ENCODE assay signal across 1 cellular context in genomic region chr2:58046585-58047372, GRCh38.
A peak's percentile ranks its signal among the peaks of the same experiment; 100 is the strongest.
TF ChIP-seq lines count a peak whose summit lies in the region.

Gene VRK2 (plus strand): TSS chr2:58046806. CDS start chr2:58048832, 2,026 bp downstream.

TF ChIP-seq in HepG2, 621 proteins besides CTCF, POLR2A, EP300 and RAD21 (continued from another document and continues in another):
- TF ChIP-seq, protein P1, sequence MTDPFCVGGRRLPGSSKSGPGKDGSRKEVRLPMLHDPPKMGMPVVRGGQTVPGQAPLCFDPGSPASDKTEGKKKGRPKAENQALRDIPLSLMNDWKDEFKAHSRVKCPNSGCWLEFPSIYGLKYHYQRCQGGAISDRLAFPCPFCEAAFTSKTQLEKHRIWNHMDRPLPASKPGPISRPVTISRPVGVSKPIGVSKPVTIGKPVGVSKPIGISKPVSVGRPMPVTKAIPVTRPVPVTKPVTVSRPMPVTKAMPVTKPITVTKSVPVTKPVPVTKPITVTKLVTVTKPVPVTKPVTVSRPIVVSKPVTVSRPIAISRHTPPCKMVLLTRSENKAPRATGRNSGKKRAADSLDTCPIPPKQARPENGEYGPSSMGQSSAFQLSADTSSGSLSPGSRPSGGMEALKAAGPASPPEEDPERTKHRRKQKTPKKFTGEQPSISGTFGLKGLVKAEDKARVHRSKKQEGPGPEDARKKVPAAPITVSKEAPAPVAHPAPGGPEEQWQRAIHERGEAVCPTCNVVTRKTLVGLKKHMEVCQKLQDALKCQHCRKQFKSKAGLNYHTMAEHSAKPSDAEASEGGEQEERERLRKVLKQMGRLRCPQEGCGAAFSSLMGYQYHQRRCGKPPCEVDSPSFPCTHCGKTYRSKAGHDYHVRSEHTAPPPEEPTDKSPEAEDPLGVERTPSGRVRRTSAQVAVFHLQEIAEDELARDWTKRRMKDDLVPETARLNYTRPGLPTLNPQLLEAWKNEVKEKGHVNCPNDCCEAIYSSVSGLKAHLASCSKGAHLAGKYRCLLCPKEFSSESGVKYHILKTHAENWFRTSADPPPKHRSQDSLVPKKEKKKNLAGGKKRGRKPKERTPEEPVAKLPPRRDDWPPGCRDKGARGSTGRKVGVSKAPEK (CRISPR knock-in tag; IDR thresholded peaks at IDR 0.05; ENCODE audit: borderline replicate concordance): peak; percentile 32; the same call in 1 of the 2 replicates
- peak; percentile 93; the same call in 1 of the 2 replicates for TF ChIP-seq ZNF333 (CRISPR knock-in tag; IDR thresholded peaks at IDR 0.05; ENCODE audit: borderline replicate concordance)
- no peak; the same call in none of the 2 replicates for TF ChIP-seq ZBTB34 (CRISPR knock-in tag; IDR thresholded peaks at IDR 0.05)
- peak; percentile 87 for TF ChIP-seq KMT2B (CRISPR knock-in tag; IDR thresholded peaks at IDR 0.05)
- TF ChIP-seq THAP11 (CRISPR knock-in tag; IDR thresholded peaks at IDR 0.05): peak; percentile 75
- TF ChIP-seq AFF4 (CRISPR knock-in tag; IDR thresholded peaks at IDR 0.05): no peak
- TF ChIP-seq LRRFIP1 (CRISPR knock-in tag; conservative IDR thresholded peaks at IDR 0.05): no peak; the same call in 1 of the 2 replicates
- TF ChIP-seq PHB2 (IDR thresholded peaks at IDR 0.05; ENCODE audit: partially characterized antibody): no peak
- TF ChIP-seq NFYB (CRISPR knock-in tag; IDR thresholded peaks at IDR 0.05): peak; percentile 31; the same call in 1 of the 2 replicates
- TF ChIP-seq, protein P2, sequence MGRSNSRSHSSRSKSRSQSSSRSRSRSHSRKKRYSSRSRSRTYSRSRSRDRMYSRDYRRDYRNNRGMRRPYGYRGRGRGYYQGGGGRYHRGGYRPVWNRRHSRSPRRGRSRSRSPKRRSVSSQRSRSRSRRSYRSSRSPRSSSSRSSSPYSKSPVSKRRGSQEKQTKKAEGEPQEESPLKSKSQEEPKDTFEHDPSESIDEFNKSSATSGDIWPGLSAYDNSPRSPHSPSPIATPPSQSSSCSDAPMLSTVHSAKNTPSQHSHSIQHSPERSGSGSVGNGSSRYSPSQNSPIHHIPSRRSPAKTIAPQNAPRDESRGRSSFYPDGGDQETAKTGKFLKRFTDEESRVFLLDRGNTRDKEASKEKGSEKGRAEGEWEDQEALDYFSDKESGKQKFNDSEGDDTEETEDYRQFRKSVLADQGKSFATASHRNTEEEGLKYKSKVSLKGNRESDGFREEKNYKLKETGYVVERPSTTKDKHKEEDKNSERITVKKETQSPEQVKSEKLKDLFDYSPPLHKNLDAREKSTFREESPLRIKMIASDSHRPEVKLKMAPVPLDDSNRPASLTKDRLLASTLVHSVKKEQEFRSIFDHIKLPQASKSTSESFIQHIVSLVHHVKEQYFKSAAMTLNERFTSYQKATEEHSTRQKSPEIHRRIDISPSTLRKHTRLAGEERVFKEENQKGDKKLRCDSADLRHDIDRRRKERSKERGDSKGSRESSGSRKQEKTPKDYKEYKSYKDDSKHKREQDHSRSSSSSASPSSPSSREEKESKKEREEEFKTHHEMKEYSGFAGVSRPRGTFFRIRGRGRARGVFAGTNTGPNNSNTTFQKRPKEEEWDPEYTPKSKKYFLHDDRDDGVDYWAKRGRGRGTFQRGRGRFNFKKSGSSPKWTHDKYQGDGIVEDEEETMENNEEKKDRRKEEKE (IDR thresholded peaks at IDR 0.05): no peak
- TF ChIP-seq KDM4B (CRISPR knock-in tag; IDR thresholded peaks at IDR 0.05): peak; percentile 89; the same call in 1 of the 2 replicates
- TF ChIP-seq, protein P3, sequence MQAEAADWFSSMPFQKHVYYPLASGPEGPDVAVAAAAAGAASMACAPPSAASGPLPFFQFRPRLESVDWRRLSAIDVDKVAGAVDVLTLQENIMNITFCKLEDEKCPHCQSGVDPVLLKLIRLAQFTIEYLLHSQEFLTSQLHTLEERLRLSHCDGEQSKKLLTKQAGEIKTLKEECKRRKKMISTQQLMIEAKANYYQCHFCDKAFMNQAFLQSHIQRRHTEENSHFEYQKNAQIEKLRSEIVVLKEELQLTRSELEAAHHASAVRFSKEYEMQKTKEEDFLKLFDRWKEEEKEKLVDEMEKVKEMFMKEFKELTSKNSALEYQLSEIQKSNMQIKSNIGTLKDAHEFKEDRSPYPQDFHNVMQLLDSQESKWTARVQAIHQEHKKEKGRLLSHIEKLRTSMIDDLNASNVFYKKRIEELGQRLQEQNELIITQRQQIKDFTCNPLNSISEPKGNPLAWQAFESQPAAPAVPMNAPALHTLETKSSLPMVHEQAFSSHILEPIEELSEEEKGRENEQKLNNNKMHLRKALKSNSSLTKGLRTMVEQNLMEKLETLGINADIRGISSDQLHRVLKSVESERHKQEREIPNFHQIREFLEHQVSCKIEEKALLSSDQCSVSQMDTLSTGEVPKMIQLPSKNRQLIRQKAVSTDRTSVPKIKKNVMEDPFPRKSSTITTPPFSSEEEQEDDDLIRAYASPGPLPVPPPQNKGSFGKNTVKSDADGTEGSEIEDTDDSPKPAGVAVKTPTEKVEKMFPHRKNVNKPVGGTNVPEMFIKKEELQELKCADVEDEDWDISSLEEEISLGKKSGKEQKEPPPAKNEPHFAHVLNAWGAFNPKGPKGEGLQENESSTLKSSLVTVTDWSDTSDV (CRISPR knock-in tag; IDR thresholded peaks at IDR 0.05): peak; percentile 98
- TF ChIP-seq, protein P4, sequence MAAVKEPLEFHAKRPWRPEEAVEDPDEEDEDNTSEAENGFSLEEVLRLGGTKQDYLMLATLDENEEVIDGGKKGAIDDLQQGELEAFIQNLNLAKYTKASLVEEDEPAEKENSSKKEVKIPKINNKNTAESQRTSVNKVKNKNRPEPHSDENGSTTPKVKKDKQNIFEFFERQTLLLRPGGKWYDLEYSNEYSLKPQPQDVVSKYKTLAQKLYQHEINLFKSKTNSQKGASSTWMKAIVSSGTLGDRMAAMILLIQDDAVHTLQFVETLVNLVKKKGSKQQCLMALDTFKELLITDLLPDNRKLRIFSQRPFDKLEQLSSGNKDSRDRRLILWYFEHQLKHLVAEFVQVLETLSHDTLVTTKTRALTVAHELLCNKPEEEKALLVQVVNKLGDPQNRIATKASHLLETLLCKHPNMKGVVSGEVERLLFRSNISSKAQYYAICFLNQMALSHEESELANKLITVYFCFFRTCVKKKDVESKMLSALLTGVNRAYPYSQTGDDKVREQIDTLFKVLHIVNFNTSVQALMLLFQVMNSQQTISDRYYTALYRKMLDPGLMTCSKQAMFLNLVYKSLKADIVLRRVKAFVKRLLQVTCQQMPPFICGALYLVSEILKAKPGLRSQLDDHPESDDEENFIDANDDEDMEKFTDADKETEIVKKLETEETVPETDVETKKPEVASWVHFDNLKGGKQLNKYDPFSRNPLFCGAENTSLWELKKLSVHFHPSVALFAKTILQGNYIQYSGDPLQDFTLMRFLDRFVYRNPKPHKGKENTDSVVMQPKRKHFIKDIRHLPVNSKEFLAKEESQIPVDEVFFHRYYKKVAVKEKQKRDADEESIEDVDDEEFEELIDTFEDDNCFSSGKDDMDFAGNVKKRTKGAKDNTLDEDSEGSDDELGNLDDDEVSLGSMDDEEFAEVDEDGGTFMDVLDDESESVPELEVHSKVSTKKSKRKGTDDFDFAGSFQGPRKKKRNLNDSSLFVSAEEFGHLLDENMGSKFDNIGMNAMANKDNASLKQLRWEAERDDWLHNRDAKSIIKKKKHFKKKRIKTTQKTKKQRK (IDR thresholded peaks at IDR 0.05; ENCODE audit: low read length): no peak
- peak; percentile 95 for TF ChIP-seq SRY (CRISPR knock-in tag; IDR thresholded peaks at IDR 0.05)
- no peak; the same call in 1 of the 2 replicates for TF ChIP-seq ZNF3 (CRISPR knock-in tag; IDR thresholded peaks at IDR 0.05)
- TF ChIP-seq MLX (CRISPR knock-in tag; IDR thresholded peaks at IDR 0.05): peak; percentile 46; the same call in 1 of the 2 replicates
- TF ChIP-seq ZNF510 (CRISPR knock-in tag; IDR thresholded peaks at IDR 0.05; ENCODE audit: low read depth): peak; percentile 98; the same call in 1 of the 2 replicates
- TF ChIP-seq, protein P5, sequence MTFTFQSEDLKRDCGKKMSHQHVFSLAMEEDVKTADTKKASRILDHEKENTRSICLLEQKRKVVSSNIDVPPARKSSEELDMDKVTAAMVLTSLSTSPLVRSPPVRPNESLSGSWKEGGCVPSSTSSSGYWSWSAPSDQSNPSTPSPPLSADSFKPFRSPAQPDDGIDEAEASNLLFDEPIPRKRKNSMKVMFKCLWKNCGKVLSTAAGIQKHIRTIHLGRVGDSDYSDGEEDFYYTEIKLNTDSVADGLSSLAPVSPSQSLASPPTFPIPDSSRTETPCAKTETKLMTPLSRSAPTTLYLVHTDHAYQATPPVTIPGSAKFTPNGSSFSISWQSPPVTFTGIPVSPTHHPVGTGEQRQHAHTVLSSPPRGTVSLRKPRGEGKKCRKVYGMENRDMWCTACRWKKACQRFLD (CRISPR knock-in tag; IDR thresholded peaks at IDR 0.05; ENCODE audit: borderline replicate concordance): peak; percentile 97; the same call in 1 of the 2 replicates
- peak; percentile 84 for TF ChIP-seq SAP130 (CRISPR knock-in tag; IDR thresholded peaks at IDR 0.05; ENCODE audit: low read depth)
- peak; percentile 55 for TF ChIP-seq RARA (CRISPR knock-in tag; IDR thresholded peaks at IDR 0.05)
- TF ChIP-seq, protein P6, sequence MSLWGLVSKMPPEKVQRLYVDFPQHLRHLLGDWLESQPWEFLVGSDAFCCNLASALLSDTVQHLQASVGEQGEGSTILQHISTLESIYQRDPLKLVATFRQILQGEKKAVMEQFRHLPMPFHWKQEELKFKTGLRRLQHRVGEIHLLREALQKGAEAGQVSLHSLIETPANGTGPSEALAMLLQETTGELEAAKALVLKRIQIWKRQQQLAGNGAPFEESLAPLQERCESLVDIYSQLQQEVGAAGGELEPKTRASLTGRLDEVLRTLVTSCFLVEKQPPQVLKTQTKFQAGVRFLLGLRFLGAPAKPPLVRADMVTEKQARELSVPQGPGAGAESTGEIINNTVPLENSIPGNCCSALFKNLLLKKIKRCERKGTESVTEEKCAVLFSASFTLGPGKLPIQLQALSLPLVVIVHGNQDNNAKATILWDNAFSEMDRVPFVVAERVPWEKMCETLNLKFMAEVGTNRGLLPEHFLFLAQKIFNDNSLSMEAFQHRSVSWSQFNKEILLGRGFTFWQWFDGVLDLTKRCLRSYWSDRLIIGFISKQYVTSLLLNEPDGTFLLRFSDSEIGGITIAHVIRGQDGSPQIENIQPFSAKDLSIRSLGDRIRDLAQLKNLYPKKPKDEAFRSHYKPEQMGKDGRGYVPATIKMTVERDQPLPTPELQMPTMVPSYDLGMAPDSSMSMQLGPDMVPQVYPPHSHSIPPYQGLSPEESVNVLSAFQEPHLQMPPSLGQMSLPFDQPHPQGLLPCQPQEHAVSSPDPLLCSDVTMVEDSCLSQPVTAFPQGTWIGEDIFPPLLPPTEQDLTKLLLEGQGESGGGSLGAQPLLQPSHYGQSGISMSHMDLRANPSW (CRISPR knock-in tag; IDR thresholded peaks at IDR 0.05; ENCODE audit: borderline replicate concordance): peak; percentile 81; the same call in 1 of the 2 replicates
- 0 out of 2 replicates have a peak, but pooled peaks have one; percentile 5 for TF ChIP-seq ZNF33A (CRISPR knock-in tag; IDR thresholded peaks at IDR 0.05; ENCODE audit: borderline replicate concordance)
- peak; percentile 98 for TF ChIP-seq ZNF781 (CRISPR knock-in tag; IDR thresholded peaks at IDR 0.05; ENCODE audit: borderline replicate concordance, not compliant biosample characterization)
- peak; percentile 68; the same call in 1 of the 2 replicates for TF ChIP-seq TOE1 (CRISPR knock-in tag; IDR thresholded peaks at IDR 0.05)
- peak; percentile 92 for TF ChIP-seq MTF1 (CRISPR knock-in tag; IDR thresholded peaks at IDR 0.05)
